8 cellular contexts compared by ENCODE assay signal in the genomic region with DNA sequence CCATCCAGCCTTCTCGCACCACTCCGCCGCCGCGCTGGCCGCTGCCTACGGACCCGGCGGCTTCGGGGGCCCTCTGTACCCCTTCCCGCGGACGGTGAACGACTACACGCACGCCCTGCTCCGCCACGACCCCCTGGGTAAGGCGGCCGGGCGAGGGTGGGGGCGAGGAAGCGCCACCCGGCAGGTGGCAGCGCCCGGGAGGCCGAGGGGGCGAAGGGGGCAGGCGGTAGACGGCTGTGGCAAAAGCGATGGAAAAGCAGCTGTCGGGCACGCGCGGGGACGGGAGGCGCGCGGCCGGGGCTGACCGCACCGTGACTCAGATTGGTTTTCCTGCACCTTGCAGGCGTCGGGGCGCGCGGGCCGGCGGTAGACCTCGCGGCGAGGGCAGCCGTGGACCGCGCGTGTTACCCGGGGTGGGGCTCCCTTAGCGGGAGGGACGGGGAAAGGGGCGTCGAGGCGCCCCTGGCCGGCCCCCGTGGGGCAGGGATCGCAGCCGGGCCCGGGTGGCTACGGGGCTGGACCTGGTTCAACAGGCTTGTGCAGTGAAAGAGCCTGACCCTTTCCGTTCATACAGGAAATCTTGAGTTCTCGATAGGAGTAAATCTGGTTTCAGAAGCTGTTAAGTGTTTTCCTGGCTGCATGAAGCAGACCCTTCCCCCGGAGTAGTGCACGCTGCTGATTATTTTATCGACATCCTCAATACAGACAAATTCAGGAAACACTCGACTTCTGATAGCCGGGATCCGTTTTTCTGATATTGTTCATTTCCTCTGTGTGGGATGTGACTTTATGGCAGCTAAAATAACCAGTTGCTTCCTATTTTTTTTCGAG. TPM values are rescaled to one million over a fixed set of nuclear protein-coding genes. Genes with fewer than 3 reads are reported as not detected.
DNase-seq lines count a peak whose midpoint lies in the region; ATAC-seq, FAIRE-seq and TF ChIP-seq lines count a peak whose summit lies in the region.

No MANE protein-coding gene starts in this region.

- no peaks in the 10 kb centered on the region for H3K27me3 ChIP-seq in bronchial epithelial cell (ENCODE audit: control insufficient read depth, insufficient read depth, low read length)
- H3K27me3 ChIP-seq in layer of hippocampus (ENCODE audit: control insufficient read depth, insufficient read depth, low read length): peaks cover 14% of the 10 kb centered on the region

- ATAC-seq in HG02884 (IDR thresholded peaks at IDR 0.05; ENCODE audit: unreplicated experiment): no peak
- no peak for ATAC-seq in GM21515 (IDR thresholded peaks at IDR 0.05; ENCODE audit: unreplicated experiment)

- H3K27me3 Mint-ChIP-seq in IgD-negative memory B cell: peaks cover 6% of the 10 kb centered on the region

- peak overlapping the region; percentile 98 to 99 (median 98) for H3K4me3 Mint-ChIP-seq in IgD-negative memory B cell

- peaks cover 0 to 7% (median 6%) of the 10 kb centered on the region in 3 donors for H3K9me3 Mint-ChIP-seq in IgD-negative memory B cell

- H3K4me1 Mint-ChIP-seq in IgD-negative memory B cell: peaks cover 28 to 34% (median 28%) of the 10 kb centered on the region in 3 donors

- DNase-seq in GM12864 (ENCODE audit: low read depth): no peak
- DNase-seq in bronchial epithelial cell (ENCODE audit: low read depth): peak; percentile 31
- peak; percentile 50 for DNase-seq in stimulated activated CD4-positive, alpha-beta T cell treated with anti-CD3 and anti-CD28 coated beads, Interleukin-1b, Interleukin-23, amount 100 ng/mL, for 48 hours

- TF ChIP-seq CTCF in GM12864 (IDR thresholded peaks at IDR 0.05; ENCODE audit: low read depth, low read length, missing control alignments): no peak
- TF ChIP-seq CTCF in WI38 (IDR thresholded peaks at IDR 0.05; ENCODE audit: low read depth, low read length): no peak
- TF ChIP-seq CTCF in bronchial epithelial cell (IDR thresholded peaks at IDR 0.05; ENCODE audit: insufficient read depth, low read length, severe bottlenecking): no peak

- H3K36me3 ChIP-seq in bronchial epithelial cell (ENCODE audit: control insufficient read depth, insufficient read depth, low read length): no peaks in the 10 kb centered on the region

- peak overlapping the region; percentile 50 for H3K4me3 ChIP-seq in GM12864 (ENCODE audit: low read depth, low read length)
- H3K4me3 ChIP-seq in WI38 (ENCODE audit: low read depth, low read length): peak overlapping the region; percentile 88
- peak overlapping the region; percentile 69 for H3K4me3 ChIP-seq in bronchial epithelial cell (ENCODE audit: low read depth, low read length)

- peak overlapping the region; percentile 83 for H3K27ac ChIP-seq in layer of hippocampus (ENCODE audit: low read depth, low read length)

- H3K27ac Mint-ChIP-seq in IgD-negative memory B cell: peak overlapping the region; percentile 97 to 100 (median 98)

- no peak for FAIRE-seq in bronchial epithelial cell (lab: Jason Lieb, UNC)

- H3K36me3 Mint-ChIP-seq in IgD-negative memory B cell: peaks cover 9% of the 10 kb centered on the region

RNA-seq across cellular contexts. Expression of gene HHEX, which starts 0.7 kb away (rescaled TPM):
- polyA plus RNA-seq in IgD-negative memory B cell: 134 TPM
- total RNA-seq in bronchial epithelial cell: 0.26 and 0.38 TPM in 2 replicates
